ENCODE assay signal across 38 cellular contexts in genomic region chr3:184062637-184063036, GRCh38. TPM values are rescaled to one million over a fixed set of nuclear protein-coding genes. Genes with fewer than 3 reads are reported as not detected.
"Had no signal": no experiment of that assay in that cellular context is flagged by ENCODE, and none has a peak within 500 bp of the region (broad histone marks: within the 10 kb centered on the region; RNA-seq: fewer than 3 reads in every experiment).

No MANE protein-coding gene starts in this region.

- H3K9me3 ChIP-seq: MG63 had no signal

- H3K4me3 ChIP-seq: MG63 had no signal

- DNase-seq: Karpas-422, Kasumi-1, MG63, MM.1S, MV-4-11, NCI-H1048, NCI-H1092, NCI-H1092 treated with DMSO at 0.1 percent for 48 hours, NCI-H1105, NCI-H1105 treated with DMSO at 0.1 percent for 48 hours, NCI-H1417, NCI-H1417 treated with DMSO at 0.1 percent for 48 hours, NCI-H1436, NCI-H1436 treated with DMSO at 0.1 percent for 48 hours, NCI-H146, NCI-H1694, NCI-H1694 treated with DMSO at 0.1 percent for 48 hours, NCI-H187, NCI-H187 treated with DMSO at 0.1 percent for 48 hours, NCI-H1930, NCI-H2029 treated with DMSO at 0.1 percent for 48 hours, NCI-H2081, NCI-H2081 treated with DMSO at 0.1 percent for 48 hours, NCI-H2107, NCI-H2171, NCI-H2171 treated with DMSO at 0.1 percent for 48 hours, NCI-H2227 treated with DMSO at 0.1 percent for 48 hours, NCI-H226, NCI-H345, NCI-H446, NCI-H446 treated with DMSO at 0.1 percent for 48 hours, NCI-H510A, NCI-H510A treated with DMSO at 0.1 percent for 48 hours, NCI-H524 had no signal

- H3K27me3 ChIP-seq: MG63 had no signal

- H3K36me3 ChIP-seq: MG63 had no signal

RNA-seq across cellular contexts. Expression of gene HTR3C, which starts 9.8 kb away (rescaled TPM):
- total RNA-seq: LHCN-M2, MCF 10A, NCI-H460 had no signal

RNA-seq across cellular contexts. Expression of gene HTR3D, which starts 31.1 kb away (rescaled TPM):
- total RNA-seq: LHCN-M2, M059J, MCF 10A, NCI-H460 had no signal

RNA-seq across cellular contexts. Expression of gene HTR3E, which starts 34.2 kb away (rescaled TPM):
- total RNA-seq: LHCN-M2, M059J, MCF 10A, NCI-H460 had no signal
